In the genomic region with DNA sequence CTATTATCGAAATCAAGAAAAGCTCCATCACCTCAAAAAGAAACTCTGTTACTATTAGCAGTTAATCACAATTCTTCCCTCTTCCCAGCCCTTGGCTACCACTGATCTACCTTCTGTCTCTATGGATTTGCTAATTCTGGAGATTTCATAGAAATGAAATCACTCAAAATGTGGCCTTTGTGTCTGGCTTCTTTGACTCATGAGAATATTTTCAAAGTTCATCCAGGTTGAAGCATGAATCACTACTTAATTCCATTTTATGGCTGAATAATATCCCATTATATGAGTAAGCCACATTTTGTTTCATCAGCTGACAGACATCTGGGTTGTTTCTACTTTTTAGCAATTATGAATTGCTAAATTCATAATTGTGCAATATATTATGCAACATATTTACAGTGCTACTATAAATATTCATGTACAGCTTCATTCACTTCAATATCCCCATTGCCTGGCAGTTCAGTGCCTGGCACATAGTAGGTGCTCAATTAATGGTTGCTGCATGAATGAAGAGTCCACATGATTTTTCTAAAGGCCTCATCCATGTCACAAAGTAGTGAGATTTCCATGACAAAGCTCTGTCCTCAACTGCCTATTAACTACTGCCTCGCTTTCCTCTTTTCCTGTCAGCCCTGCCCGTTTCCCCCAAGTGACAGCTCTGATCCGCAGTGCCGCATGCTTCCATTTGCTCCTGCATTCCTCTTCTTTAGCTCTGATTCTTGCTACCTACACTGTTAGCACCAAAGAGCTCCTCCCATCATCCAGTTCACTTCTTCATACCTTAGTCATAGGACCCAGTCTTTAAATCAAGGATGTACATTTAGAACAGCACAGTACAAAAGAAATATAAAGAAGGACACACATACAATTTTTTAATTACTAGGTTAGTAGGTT, we compare ENCODE assay signal across 10 cellular contexts. TPM values are rescaled to one million over a fixed set of nuclear protein-coding genes. Genes with fewer than 3 reads are reported as not detected.
DNase-seq lines count a peak whose midpoint lies in the region; ATAC-seq and TF ChIP-seq lines count a peak whose summit lies in the region.
"Had no signal": no experiment of that assay in that cellular context is flagged by ENCODE, and none has a peak within 500 bp of the region (broad histone marks: within the 10 kb centered on the region; RNA-seq: fewer than 3 reads in every experiment).

No MANE protein-coding gene starts in this region.

- H3K27ac Mint-ChIP-seq in naive thymus-derived CD4-positive, alpha-beta T cell = peak overlapping the region in 2 of 9 donors; percentile 43 to 88

- H3K36me3 ChIP-seq in MG63 = peaks cover 54% of the 10 kb centered on the region
- peaks cover 0 to 69% (median under 1%) of the 10 kb centered on the region in 3 experiments for H3K36me3 ChIP-seq in naive thymus-derived CD4-positive, alpha-beta T cell (ENCODE audit: control insufficient read depth in 2 of 3, insufficient read depth in 3 of 3, low read length in 3 of 3)

- peaks cover 0 to 27% (median 6%) of the 10 kb centered on the region in 7 donors for H3K4me1 Mint-ChIP-seq in naive thymus-derived CD4-positive, alpha-beta T cell

- CTCF ChIA-PET in naive thymus-derived CD4-positive, alpha-beta T cell (lab: Charles Lee) = interaction anchor here (1.8 kb wide), 1 partner anchor 22 kb away, joined by 6 read pairs; no protein-coding TSS in a partner anchor
- CTCF ChIA-PET in HEK293T (lab: Yijun Ruan, JAX) = interaction anchor here (1.3 kb wide), 1 partner anchor 22 kb away, joined by 3 read pairs; no protein-coding TSS in a partner anchor

- H3K36me3 Mint-ChIP-seq in naive thymus-derived CD4-positive, alpha-beta T cell = peaks cover 13 to 59% (median 27%) of the 10 kb centered on the region in 5 donors

- H3K4me3 Mint-ChIP-seq in naive thymus-derived CD4-positive, alpha-beta T cell = no peak overlapping the region

- no peaks in the 10 kb centered on the region for H3K9me3 ChIP-seq in MG63
- H3K9me3 ChIP-seq in naive thymus-derived CD4-positive, alpha-beta T cell (ENCODE audit: control insufficient read depth in 2 of 3, low read length in 3 of 3) = no peaks in the 10 kb centered on the region
- H3K9me3 ChIP-seq: tibial nerve had no signal

- no peaks in the 10 kb centered on the region for H3K27me3 ChIP-seq in MG63
- no peaks in the 10 kb centered on the region for H3K27me3 ChIP-seq in naive thymus-derived CD4-positive, alpha-beta T cell (ENCODE audit: control insufficient read depth in 2 of 2, insufficient read depth in 2 of 2, low read length in 2 of 2)
- H3K27me3 ChIP-seq: tibial nerve had no signal

- DNase-seq in AG08396 (ENCODE audit: low spot score) = peak; percentile 24
- DNase-seq in MG63 = peak; percentile 23
- DNase-seq in dermis blood vessel endothelial cell = peak; percentile 54
- no peak for DNase-seq in naive thymus-derived CD4-positive, alpha-beta T cell
- no peak for DNase-seq in HEK293T (ENCODE audit: extremely low spot score)
- no peak for DNase-seq in T1000 (lab: John Stamatoyannopoulos, UW)
- no peak for DNase-seq in NCI-H748 (lab: John Stamatoyannopoulos, UW; ENCODE audit: unreplicated experiment)
- DNase-seq: occipital lobe had no signal

- no peaks in the 10 kb centered on the region for H3K4me1 ChIP-seq in naive thymus-derived CD4-positive, alpha-beta T cell (ENCODE audit: control insufficient read depth in 2 of 2, insufficient read depth in 2 of 2, low read length in 2 of 2)

- no peak overlapping the region for H3K4me3 ChIP-seq in MG63
- no peak overlapping the region for H3K4me3 ChIP-seq in naive thymus-derived CD4-positive, alpha-beta T cell (ENCODE audit: low read length)
- H3K4me3 ChIP-seq: tibial nerve had no signal

- no peaks in the 10 kb centered on the region for H3K27me3 Mint-ChIP-seq in naive thymus-derived CD4-positive, alpha-beta T cell

- no peaks in the 10 kb centered on the region for H3K9me3 Mint-ChIP-seq in naive thymus-derived CD4-positive, alpha-beta T cell

- POLR2A ChIA-PET in naive thymus-derived CD4-positive, alpha-beta T cell (lab: Charles Lee) = no interaction called here
- POLR2A ChIA-PET in HEK293T (lab: Yijun Ruan, JAX) = no interaction called here

- intact Hi-C loops in naive thymus-derived CD4-positive, alpha-beta T cell (cut with micrococcal nuclease) = no loop called here

- peak; percentile 74 for ATAC-seq in naive thymus-derived CD4-positive, alpha-beta T cell
- ATAC-seq in GM18858 (IDR thresholded peaks at IDR 0.05; ENCODE audit: unreplicated experiment) = no peak

- no peak overlapping the region for H3K27ac ChIP-seq in naive thymus-derived CD4-positive, alpha-beta T cell (ENCODE audit: low read depth, low read length)

TF ChIP-seq in HEK293T, 16 proteins besides CTCF, POLR2A, EP300 and RAD21:
- no peak for TF ChIP-seq HDGF (IDR thresholded peaks at IDR 0.05; ENCODE audit: borderline replicate concordance)

RNA-seq across cellular contexts. Expression of a gene that starts 32.8 kb away (rescaled TPM):
- total RNA-seq in MG63 (2014; rRNA removed; shearing (Covaris generic); ENCODE audit: low replicate concordance) = 12.2 and 13.2 TPM in 2 replicates
- 36.6 and 37.6 TPM in 2 replicates for total RNA-seq in dermis blood vessel endothelial cell
- 10 to 100 TPM; 34.8 to 73.9 (median 51.5) TPM for total RNA-seq in naive thymus-derived CD4-positive, alpha-beta T cell
- 1 to 10 TPM; 5.9 to 8.0 TPM for polyA plus RNA-seq in naive thymus-derived CD4-positive, alpha-beta T cell

Comparison
In these comparisons a context has a peak if more than half of its experiments do, and no peak if none do; other contexts are left out.
1. DNase-seq: peak in AG08396 (single experiment), MG63 (single experiment) and dermis blood vessel endothelial cell (single experiment); none in naive thymus-derived CD4-positive, alpha-beta T cell (0 of 9), HEK293T (single experiment), T1000 (single experiment) and NCI-H748 (single experiment).